Comparison of ENCODE assay signal across 12 cellular contexts in the genomic region with DNA sequence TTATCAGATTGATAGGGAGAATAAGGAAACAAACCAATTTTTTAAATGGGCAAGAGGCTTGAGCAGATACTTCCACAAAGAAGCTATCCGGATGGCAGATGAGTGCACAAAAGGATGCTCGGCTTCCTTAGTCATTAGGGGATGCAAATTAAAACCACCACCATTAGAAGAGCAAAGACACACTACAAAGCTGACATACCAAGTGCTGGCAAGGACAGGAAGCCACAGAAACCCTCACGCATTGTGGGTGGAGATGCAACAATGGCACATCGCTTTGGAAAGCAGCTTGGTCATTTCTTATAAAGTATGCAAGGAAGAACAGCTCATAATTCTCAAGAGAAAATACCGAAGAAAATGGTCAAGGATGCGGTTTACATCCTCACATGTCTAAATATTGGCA. TPM values are rescaled to one million over a fixed set of nuclear protein-coding genes. Genes with fewer than 3 reads are reported as not detected.
"Had no signal": no experiment of that assay in that cellular context is flagged by ENCODE, and none has a peak within 500 bp of the region (broad histone marks: within the 10 kb centered on the region; RNA-seq: fewer than 3 reads in every experiment).

No MANE protein-coding gene starts in this region.

- ATAC-seq: esophagus mucosa had no signal

- H3K36me3 Mint-ChIP-seq: activated naive CD8-positive, alpha-beta T cell treated with anti-CD3 and anti-CD28 coated beads, Interleukin-2, amount 10 ng/mL, durations not matched to agents 7 days and 5 days had no signal

- DNase-seq: activated CD4-positive, alpha-beta T cell treated with anti-CD3 and anti-CD28 coated beads for 48 hours; activated naive CD8-positive, alpha-beta T cell treated with anti-CD3 and anti-CD28 coated beads, Interleukin-2, amount 10 ng/mL, durations not matched to agents 7 days and 5 days; aorta; hippocampal formation; kidney glomerular epithelial cell; SW 1271; T-helper 9 cell; trophoblast cell; WERI-Rb-1 had no signal

- H3K27ac Mint-ChIP-seq: activated naive CD8-positive, alpha-beta T cell treated with anti-CD3 and anti-CD28 coated beads, Interleukin-2, amount 10 ng/mL, durations not matched to agents 7 days and 5 days had no signal

- H3K9me3 Mint-ChIP-seq: activated naive CD8-positive, alpha-beta T cell treated with anti-CD3 and anti-CD28 coated beads, Interleukin-2, amount 10 ng/mL, durations not matched to agents 7 days and 5 days; neural crest cell had no signal

- H3K4me3 Mint-ChIP-seq: activated naive CD8-positive, alpha-beta T cell treated with anti-CD3 and anti-CD28 coated beads, Interleukin-2, amount 10 ng/mL, durations not matched to agents 7 days and 5 days; neural crest cell had no signal

RNA-seq across cellular contexts. Expression of a gene that starts 19.8 kb away (rescaled TPM):
- total RNA-seq: mesenteric fat pad had no signal
